Comparison of ENCODE assay signal across 1 cellular context in the genomic region with DNA sequence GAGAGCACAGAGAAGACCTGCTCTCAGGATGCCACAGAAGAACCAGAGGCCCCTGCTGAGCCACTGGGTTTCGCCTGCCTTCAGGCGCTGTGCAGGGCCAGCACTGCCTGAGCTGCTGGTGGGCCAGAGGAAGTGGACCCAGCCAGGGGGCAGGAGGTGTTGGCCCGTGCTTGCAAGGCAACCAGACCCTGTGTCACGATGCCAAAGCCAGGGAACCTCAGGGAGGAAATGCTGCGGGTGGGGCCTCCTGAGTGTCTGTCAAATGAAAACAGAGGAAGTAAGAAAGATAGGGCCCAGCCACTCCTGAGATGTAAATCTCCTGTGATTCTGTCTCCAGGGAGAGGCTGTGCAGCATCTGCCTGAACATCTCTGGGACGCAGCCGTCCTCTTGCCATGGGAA.
TF ChIP-seq lines count a peak whose summit lies in the region.

No MANE protein-coding gene starts in this region.

TF ChIP-seq in HepG2, 621 proteins besides CTCF, POLR2A, EP300 and RAD21 (continued from another document):
- TF ChIP-seq MIER3 (CRISPR knock-in tag; IDR thresholded peaks at IDR 0.05; ENCODE audit: borderline replicate concordance) (no peak), ATF7-NPFF (CRISPR knock-in tag; IDR thresholded peaks at IDR 0.05; ENCODE audit: low read depth) (no peak), ZNF83 (CRISPR knock-in tag; IDR thresholded peaks at IDR 0.05; ENCODE audit: borderline replicate concordance) (no peak)
- TF ChIP-seq, protein P1, sequence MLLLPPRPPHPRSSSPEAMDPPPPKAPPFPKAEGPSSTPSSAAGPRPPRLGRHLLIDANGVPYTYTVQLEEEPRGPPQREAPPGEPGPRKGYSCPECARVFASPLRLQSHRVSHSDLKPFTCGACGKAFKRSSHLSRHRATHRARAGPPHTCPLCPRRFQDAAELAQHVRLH (CRISPR knock-in tag; IDR thresholded peaks at IDR 0.05; ENCODE audit: borderline replicate concordance, low read depth) = no peak
